Comparison of ENCODE assay signal across 1 cellular context in the genomic region with DNA sequence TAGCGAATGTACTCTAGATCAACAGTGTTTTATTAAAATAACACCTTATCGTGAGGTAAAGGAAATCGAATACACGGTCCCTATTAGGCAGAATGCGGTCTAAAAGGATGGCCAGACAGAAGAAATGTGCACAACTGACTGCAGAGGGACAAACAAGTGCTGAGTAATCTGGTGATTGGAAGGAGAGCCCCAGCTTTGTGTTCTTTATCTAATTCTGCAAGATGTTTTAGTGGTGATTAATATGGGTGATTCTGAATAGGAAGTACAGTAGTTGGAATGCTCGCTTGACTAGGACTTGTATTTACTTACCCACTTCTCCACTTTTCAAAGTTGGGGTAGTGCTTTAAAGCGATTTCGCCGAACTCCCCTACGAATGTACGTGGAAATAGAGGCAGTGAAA.
TF ChIP-seq lines count a peak whose summit lies in the region.

No MANE protein-coding gene starts in this region.

TF ChIP-seq in K562, 482 proteins besides CTCF, POLR2A, EP300 and RAD21 (continued from another document and continues in another):
- TF ChIP-seq MNT (conservative IDR thresholded peaks at IDR 0.05) (0 out of 4 replicates have a peak, but pooled peaks of 1 of the 2 experiments have one; percentile 13), CBX2 (IDR thresholded peaks at IDR 0.05; ENCODE audit: insufficient read depth, low read length, poor library complexity, severe bottlenecking) (no peak), HDAC2 (IDR thresholded peaks at IDR 0.05) (peak; percentile 16; the same call in 1 of the 2 replicates), E2F8 (IDR thresholded peaks at IDR 0.05; ENCODE audit: low read depth, partially characterized antibody) (no peak), HMGN3 (IDR thresholded peaks at IDR 0.05; ENCODE audit: borderline replicate concordance, extremely low read depth, insufficient read length, low read depth, low read length) (no peak), ZNF121 (CRISPR knock-in tag; conservative IDR thresholded peaks at IDR 0.05) (no peak), ZBTB7A (IDR thresholded peaks at IDR 0.05; ENCODE audit: borderline replicate concordance, control insufficient read depth, low read depth, low read length) (no peak), SMARCE1 (IDR thresholded peaks at IDR 0.05) (peak; percentile 80), ZNF316 (IDR thresholded peaks at IDR 0.05) (peak; percentile 65; the same call in 1 of the 2 replicates), CCNT2 (IDR thresholded peaks at IDR 0.05; ENCODE audit: borderline replicate concordance, extremely low read depth, insufficient read length, low read depth, low read length) (peak; percentile 49), BRF1 (IDR thresholded peaks at IDR 0.05; ENCODE audit: borderline replicate concordance, extremely low read depth, insufficient read length) (no peak), CREBBP (IDR thresholded peaks at IDR 0.05; ENCODE audit: low read depth, low read length) (no peak), ARID1B (IDR thresholded peaks at IDR 0.05) (peak; percentile 86), CCAR2 (IDR thresholded peaks at IDR 0.05; ENCODE audit: low read depth, low read length) (no peak), FOXJ3 (CRISPR knock-in tag; IDR thresholded peaks at IDR 0.05) (no peak), BCL6 (CRISPR knock-in tag; IDR thresholded peaks at IDR 0.05) (no peak), PPARD (CRISPR knock-in tag; IDR thresholded peaks at IDR 0.05) (no peak), FOXM1 (IDR thresholded peaks at IDR 0.05; ENCODE audit: low read depth) (no peak), FOXM1 (CRISPR knock-in tag; IDR thresholded peaks at IDR 0.05; ENCODE audit: low read depth) (no peak), RERE (CRISPR knock-in tag; IDR thresholded peaks at IDR 0.05; ENCODE audit: borderline replicate concordance) (no peak), FOXP4 (CRISPR knock-in tag; IDR thresholded peaks at IDR 0.05; ENCODE audit: borderline replicate concordance) (no peak), NEUROD1 (IDR thresholded peaks at IDR 0.05; ENCODE audit: borderline replicate concordance, low read depth, low read length, partially characterized antibody) (no peak), POLR2AphosphoS5 (IDR thresholded peaks at IDR 0.05; ENCODE audit: control insufficient read depth, insufficient read depth, low read depth, low read length) (peak; percentile 63; the same call in 1 of the 2 replicates), EWSR1 (IDR thresholded peaks at IDR 0.05; ENCODE audit: borderline replicate concordance, low read depth, partially characterized antibody) (no peak), FUS (optimal IDR thresholded peaks at IDR 0.05; ENCODE audit: low read depth, low read length) (no peak), MBD2 (IDR thresholded peaks at IDR 0.05; ENCODE audit: borderline replicate concordance, low read depth) (no peak; the same call in 1 of the 2 replicates), XRCC4 (IDR thresholded peaks at IDR 0.05; ENCODE audit: extremely low read depth, insufficient read depth, insufficient read length) (no peak)
- TF ChIP-seq, protein P1, sequence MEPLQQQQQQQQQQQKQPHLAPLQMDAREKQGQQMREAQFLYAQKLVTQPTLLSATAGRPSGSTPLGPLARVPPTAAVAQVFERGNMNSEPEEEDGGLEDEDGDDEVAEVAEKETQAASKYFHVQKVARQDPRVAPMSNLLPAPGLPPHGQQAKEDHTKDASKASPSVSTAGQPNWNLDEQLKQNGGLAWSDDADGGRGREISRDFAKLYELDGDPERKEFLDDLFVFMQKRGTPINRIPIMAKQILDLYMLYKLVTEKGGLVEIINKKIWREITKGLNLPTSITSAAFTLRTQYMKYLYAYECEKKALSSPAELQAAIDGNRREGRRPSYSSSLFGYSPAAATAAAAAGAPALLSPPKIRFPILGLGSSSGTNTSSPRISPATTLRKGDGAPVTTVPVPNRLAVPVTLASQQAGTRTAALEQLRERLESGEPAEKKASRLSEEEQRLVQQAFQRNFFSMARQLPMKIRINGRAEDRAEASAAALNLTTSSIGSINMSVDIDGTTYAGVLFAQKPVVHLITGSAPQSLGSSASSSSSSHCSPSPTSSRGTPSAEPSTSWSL (CRISPR knock-in tag; IDR thresholded peaks at IDR 0.05; ENCODE audit: borderline replicate concordance): no peak
- TF ChIP-seq, protein P2, sequence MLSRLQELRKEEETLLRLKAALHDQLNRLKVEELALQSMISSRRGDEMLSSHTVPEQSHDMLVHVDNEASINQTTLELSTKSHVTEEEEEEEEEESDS (CRISPR knock-in tag; IDR thresholded peaks at IDR 0.05): no peak
- TF ChIP-seq, protein P3, sequence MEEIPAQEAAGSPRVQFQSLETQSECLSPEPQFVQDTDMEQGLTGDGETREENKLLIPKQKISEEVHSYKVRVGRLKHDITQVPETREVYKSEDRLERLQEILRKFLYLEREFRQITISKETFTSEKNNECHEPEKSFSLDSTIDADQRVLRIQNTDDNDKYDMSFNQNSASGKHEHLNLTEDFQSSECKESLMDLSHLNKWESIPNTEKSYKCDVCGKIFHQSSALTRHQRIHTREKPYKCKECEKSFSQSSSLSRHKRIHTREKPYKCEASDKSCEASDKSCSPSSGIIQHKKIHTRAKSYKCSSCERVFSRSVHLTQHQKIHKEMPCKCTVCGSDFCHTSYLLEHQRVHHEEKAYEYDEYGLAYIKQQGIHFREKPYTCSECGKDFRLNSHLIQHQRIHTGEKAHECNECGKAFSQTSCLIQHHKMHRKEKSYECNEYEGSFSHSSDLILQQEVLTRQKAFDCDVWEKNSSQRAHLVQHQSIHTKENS (CRISPR knock-in tag; IDR thresholded peaks at IDR 0.05): no peak
- TF ChIP-seq, protein P4, sequence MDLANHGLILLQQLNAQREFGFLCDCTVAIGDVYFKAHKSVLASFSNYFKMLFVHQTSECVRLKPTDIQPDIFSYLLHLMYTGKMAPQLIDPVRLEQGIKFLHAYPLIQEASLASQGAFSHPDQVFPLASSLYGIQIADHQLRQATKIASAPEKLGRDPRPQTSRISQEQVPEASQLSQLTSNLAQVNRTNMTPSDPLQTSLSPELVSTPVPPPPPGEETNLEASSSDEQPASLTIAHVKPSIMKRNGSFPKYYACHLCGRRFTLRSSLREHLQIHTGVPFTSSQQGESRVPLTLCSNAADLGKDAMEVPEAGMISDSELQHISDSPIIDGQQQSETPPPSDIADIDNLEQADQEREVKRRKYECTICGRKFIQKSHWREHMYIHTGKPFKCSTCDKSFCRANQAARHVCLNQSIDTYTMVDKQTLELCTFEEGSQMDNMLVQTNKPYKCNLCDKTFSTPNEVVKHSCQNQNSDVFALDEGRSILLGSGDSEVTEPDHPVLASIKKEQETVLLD (IDR thresholded peaks at IDR 0.05): no peak
- TF ChIP-seq, protein P5, sequence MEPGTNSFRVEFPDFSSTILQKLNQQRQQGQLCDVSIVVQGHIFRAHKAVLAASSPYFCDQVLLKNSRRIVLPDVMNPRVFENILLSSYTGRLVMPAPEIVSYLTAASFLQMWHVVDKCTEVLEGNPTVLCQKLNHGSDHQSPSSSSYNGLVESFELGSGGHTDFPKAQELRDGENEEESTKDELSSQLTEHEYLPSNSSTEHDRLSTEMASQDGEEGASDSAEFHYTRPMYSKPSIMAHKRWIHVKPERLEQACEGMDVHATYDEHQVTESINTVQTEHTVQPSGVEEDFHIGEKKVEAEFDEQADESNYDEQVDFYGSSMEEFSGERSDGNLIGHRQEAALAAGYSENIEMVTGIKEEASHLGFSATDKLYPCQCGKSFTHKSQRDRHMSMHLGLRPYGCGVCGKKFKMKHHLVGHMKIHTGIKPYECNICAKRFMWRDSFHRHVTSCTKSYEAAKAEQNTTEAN (CRISPR knock-in tag; IDR thresholded peaks at IDR 0.05): no peak
- TF ChIP-seq, protein P6, sequence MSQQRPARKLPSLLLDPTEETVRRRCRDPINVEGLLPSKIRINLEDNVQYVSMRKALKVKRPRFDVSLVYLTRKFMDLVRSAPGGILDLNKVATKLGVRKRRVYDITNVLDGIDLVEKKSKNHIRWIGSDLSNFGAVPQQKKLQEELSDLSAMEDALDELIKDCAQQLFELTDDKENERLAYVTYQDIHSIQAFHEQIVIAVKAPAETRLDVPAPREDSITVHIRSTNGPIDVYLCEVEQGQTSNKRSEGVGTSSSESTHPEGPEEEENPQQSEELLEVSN (IDR thresholded peaks at IDR 0.05; ENCODE audit: borderline replicate concordance in 1 of 2, extremely low read depth in 1 of 2, insufficient read depth in 1 of 2, insufficient read length in 1 of 2, low read depth in 1 of 2, low read length in 1 of 2, poor library complexity in 1 of 2, severe bottlenecking in 1 of 2): no peak
